In genomic region chr18:23146861-23147469, GRCh38 we compare ENCODE assay signal across 14 cellular contexts.
"Had no signal": no experiment of that assay in that cellular context is flagged by ENCODE, and none has a peak within 500 bp of the region (broad histone marks: within the 10 kb centered on the region; RNA-seq: fewer than 3 reads in every experiment).

No MANE protein-coding gene starts in this region.

- H3K36me3 ChIP-seq: brain microvascular endothelial cell had no signal

- H3K27ac ChIP-seq: brain microvascular endothelial cell had no signal

- H3K27me3 ChIP-seq: brain microvascular endothelial cell had no signal

- DNase-seq: activated CD4-positive, CD25-positive, alpha-beta regulatory T cell; activated T-cell treated with anti-CD3 and anti-CD28 coated beads, Interleukin-2, amount 50 U/mL, for 1 hour; amniotic stem cell; brain microvascular endothelial cell; endodermal cell; erythroblast; hippocampal formation; kidney glomerular epithelial cell; natural killer cell; occipital lobe; stimulated activated CD4-positive, alpha-beta T cell treated with anti-CD3 and anti-CD28 coated beads, Interleukin-4, amount 100 ng/mL, for 24 hours; trophoblast cell had no signal

- ATAC-seq: activated naive CD4-positive, alpha-beta T cell treated with anti-CD3 and anti-CD28 coated beads, Interleukin-2, amount 50 U/mL, for 72 hours; natural killer cell; SK-N-SH treated with all-trans-retinoic acid at 6 μM for 48 hours had no signal
